Comparison of ENCODE assay signal across 18 cellular contexts in genomic region chr11:47705722-47706121, GRCh38. TPM values are rescaled to one million over a fixed set of nuclear protein-coding genes. Genes with fewer than 3 reads are reported as not detected.
"Had no signal": no experiment of that assay in that cellular context is flagged by ENCODE, and none has a peak within 500 bp of the region (broad histone marks: within the 10 kb centered on the region; RNA-seq: fewer than 3 reads in every experiment).

No MANE protein-coding gene starts in this region.

- ATAC-seq: activated CD8-positive, alpha-beta T cell treated with anti-CD3 and anti-CD28 coated beads for 36 hours; body of pancreas; heart left ventricle; left cardiac atrium; pancreas; psoas muscle; stimulated activated naive CD8-positive, alpha-beta T cell treated with anti-CD3 and anti-CD28 coated beads, Interleukin-15, Interleukin-2, amounts not matched to agents 100 U/mL and 50 U/mL, for 24 hours had no signal

- H3K4me3 ChIP-seq: body of pancreas, cardiac muscle cell, heart left ventricle, pancreas, psoas muscle, right atrium auricular region, upper lobe of left lung had no signal

- H3K27me3 Mint-ChIP-seq: activated CD4-positive, alpha-beta T cell treated with anti-CD3 and anti-CD28 coated beads, Interleukin-2, amount 10 ng/mL, durations not matched to agents 24 days and 14 days; activated CD8-positive, alpha-beta T cell treated with anti-CD3 and anti-CD28 coated beads for 36 hours; activated naive CD4-positive, alpha-beta T cell treated with anti-CD3 and anti-CD28 coated beads, Interleukin-2, amount 50 U/mL, for 24 hours had no signal

- H3K4me1 Mint-ChIP-seq: activated naive CD4-positive, alpha-beta T cell treated with anti-CD3 and anti-CD28 coated beads, Interleukin-2, amount 50 U/mL, for 24 hours; nephron had no signal

- H3K4me3 Mint-ChIP-seq: activated CD4-positive, alpha-beta T cell treated with anti-CD3 and anti-CD28 coated beads, Interleukin-2, amount 10 ng/mL, durations not matched to agents 24 days and 14 days; activated CD8-positive, alpha-beta T cell treated with anti-CD3 and anti-CD28 coated beads for 36 hours; activated naive CD4-positive, alpha-beta T cell treated with anti-CD3 and anti-CD28 coated beads, Interleukin-2, amount 50 U/mL, for 24 hours; nephron had no signal

- H3K9me3 Mint-ChIP-seq: activated CD4-positive, alpha-beta T cell treated with anti-CD3 and anti-CD28 coated beads, Interleukin-2, amount 10 ng/mL, durations not matched to agents 24 days and 14 days; activated naive CD4-positive, alpha-beta T cell treated with anti-CD3 and anti-CD28 coated beads, Interleukin-2, amount 50 U/mL, for 24 hours had no signal

- H3K27ac Mint-ChIP-seq: activated CD4-positive, alpha-beta T cell treated with anti-CD3 and anti-CD28 coated beads, Interleukin-2, amount 10 ng/mL, durations not matched to agents 24 days and 14 days; activated CD8-positive, alpha-beta T cell treated with anti-CD3 and anti-CD28 coated beads for 36 hours; activated naive CD4-positive, alpha-beta T cell treated with anti-CD3 and anti-CD28 coated beads, Interleukin-2, amount 50 U/mL, for 24 hours; nephron had no signal

- H3K36me3 ChIP-seq: cardiac muscle cell, heart left ventricle, neutrophil, pancreas, right atrium auricular region, upper lobe of left lung had no signal

- H3K27me3 ChIP-seq: body of pancreas, cardiac muscle cell, heart left ventricle, neutrophil, pancreas, right atrium auricular region, upper lobe of left lung had no signal

- H3K27ac ChIP-seq: body of pancreas, cardiac muscle cell, heart left ventricle, neutrophil, pancreas, psoas muscle, right atrium auricular region, upper lobe of left lung had no signal

- H3K4me1 ChIP-seq: body of pancreas, heart left ventricle, pancreas, psoas muscle, right atrium auricular region, upper lobe of left lung had no signal

- H3K9me3 ChIP-seq: body of pancreas, neutrophil, pancreas, psoas muscle, right atrium auricular region, upper lobe of left lung had no signal

- DNase-seq: activated CD4-positive, alpha-beta T cell treated with anti-CD3 and anti-CD28 coated beads, Interleukin-2, amount 10 ng/mL, durations not matched to agents 24 days and 14 days; activated CD8-positive, alpha-beta T cell treated with anti-CD3 and anti-CD28 coated beads for 36 hours; activated gamma-delta T cell treated with Interleukin-2 at 50 U/mL for 16 hours; anterior cingulate cortex; body of pancreas; heart left ventricle; islet precursor cell; left cardiac atrium; pancreas; psoas muscle; stimulated activated CD4-positive, alpha-beta T cell treated with anti-CD3 and anti-CD28 coated beads, Interleukin-4, amount 100 ng/mL, for 24 hours; stimulated activated naive CD8-positive, alpha-beta T cell treated with anti-CD3 and anti-CD28 coated beads, Interleukin-15, Interleukin-2, amounts not matched to agents 100 U/mL and 50 U/mL, for 24 hours had no signal

RNA-seq across cellular contexts. Expression of gene AGBL2, which starts 9.4 kb away (rescaled TPM):
- total RNA-seq: right atrium auricular region had no signal
- polyA plus RNA-seq: cardiac muscle cell had no signal
